In the genomic region with DNA sequence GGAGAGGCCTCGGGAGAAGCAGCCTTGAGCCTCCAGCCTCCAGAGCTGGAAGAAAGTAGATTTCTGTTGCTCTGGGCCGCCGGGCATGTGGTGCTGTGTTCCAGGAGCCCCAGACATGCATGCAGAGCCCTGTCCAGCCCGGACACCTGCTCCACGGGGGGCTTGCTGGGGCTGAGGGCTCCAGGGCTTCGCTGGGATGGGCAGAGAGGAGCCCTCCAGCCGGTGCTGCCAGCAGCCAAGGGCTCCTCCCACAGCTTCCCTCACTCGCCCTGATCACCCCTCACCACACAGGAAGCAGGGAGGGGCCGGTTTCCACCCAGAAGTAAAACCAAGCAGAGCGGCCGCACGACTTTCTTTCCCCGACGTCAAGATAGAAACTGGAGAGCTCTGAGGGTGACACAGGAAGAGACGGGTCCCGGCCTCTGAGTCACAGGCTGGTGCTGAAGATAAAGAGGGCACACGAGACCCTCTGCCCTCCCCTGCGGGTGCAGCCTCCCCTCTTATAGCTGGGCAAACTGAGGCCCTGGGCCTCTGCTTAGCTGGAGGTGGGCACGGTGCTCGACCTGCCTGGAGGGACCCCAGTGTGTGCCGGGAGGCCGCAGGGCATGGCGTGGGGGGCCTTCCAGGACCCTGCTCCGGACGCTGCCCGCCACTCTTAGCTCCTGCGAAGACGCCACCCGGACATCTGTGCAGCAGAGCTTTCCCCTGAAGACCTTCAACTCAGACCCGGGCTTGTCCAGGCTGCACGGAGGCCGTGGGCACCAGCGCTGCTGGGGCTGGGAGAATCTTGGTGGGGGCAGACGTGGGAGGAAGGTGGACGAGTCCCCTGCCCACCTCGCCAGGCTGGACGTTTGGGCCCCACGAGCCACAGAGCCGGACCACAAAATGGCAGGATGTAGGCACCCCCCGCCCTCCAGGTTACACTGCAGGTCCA, we compare ENCODE assay signal across 8 cellular contexts. TPM values are rescaled to one million over a fixed set of nuclear protein-coding genes. Genes with fewer than 3 reads are reported as not detected.
DNase-seq lines count a peak whose midpoint lies in the region; ATAC-seq and TF ChIP-seq lines count a peak whose summit lies in the region.

No MANE protein-coding gene starts in this region.

- peak overlapping the region; percentile 88 to 91 for H3K4me3 Mint-ChIP-seq in stimulated activated naive CD8-positive, alpha-beta T cell treated with anti-CD3 and anti-CD28 coated beads, Interleukin-15, amount 100 ng/mL, for 72 hours

- H3K9me3 Mint-ChIP-seq in stimulated activated naive CD8-positive, alpha-beta T cell treated with anti-CD3 and anti-CD28 coated beads, Interleukin-15, amount 100 ng/mL, for 72 hours = no peaks in the 10 kb centered on the region

- no peaks in the 10 kb centered on the region for H3K27me3 Mint-ChIP-seq in stimulated activated naive CD8-positive, alpha-beta T cell treated with anti-CD3 and anti-CD28 coated beads, Interleukin-15, amount 100 ng/mL, for 72 hours

- no peak for TF ChIP-seq RAD21 in Ishikawa (IDR thresholded peaks at IDR 0.05; ENCODE audit: low read depth)

- TF ChIP-seq CTCF in coronary artery (IDR thresholded peaks at IDR 0.05) = no peak

- peak overlapping the region; percentile 35 for H3K4me3 ChIP-seq in coronary artery

- peak overlapping the region in 1 of 2 donors; percentile 74 for H3K27ac ChIP-seq in coronary artery

- H3K27ac Mint-ChIP-seq in stimulated activated naive CD8-positive, alpha-beta T cell treated with anti-CD3 and anti-CD28 coated beads, Interleukin-15, amount 100 ng/mL, for 72 hours = peak overlapping the region; percentile 95 to 97

- peak; percentile 52 for DNase-seq in EL
- DNase-seq in coronary artery (ENCODE audit: low spot score) = no peak
- peak; percentile 30 for DNase-seq in myocyte (ENCODE audit: low read depth)
- DNase-seq in stimulated activated naive CD8-positive, alpha-beta T cell treated with anti-CD3 and anti-CD28 coated beads, Interleukin-15, amount 100 ng/mL, for 72 hours = peak; percentile 90 to 95
- no peak for DNase-seq in NCI-H526 treated with DMSO at 0.1 percent for 48 hours (lab: John Stamatoyannopoulos, UW)

- peaks cover 86% of the 10 kb centered on the region for H3K4me1 Mint-ChIP-seq in stimulated activated naive CD8-positive, alpha-beta T cell treated with anti-CD3 and anti-CD28 coated beads, Interleukin-15, amount 100 ng/mL, for 72 hours

- peak; percentile 70 for ATAC-seq in GM21423 (IDR thresholded peaks at IDR 0.05; ENCODE audit: unreplicated experiment)
- peak; percentile 90 to 92 for ATAC-seq in activated CD4-positive, CD25-positive, alpha-beta regulatory T cell treated with anti-CD3 and anti-CD28 coated beads, Interleukin-2, amount 50 U/mL, for 24 hours
- peak; percentile 84 for ATAC-seq in stimulated activated naive CD8-positive, alpha-beta T cell treated with anti-CD3 and anti-CD28 coated beads, Interleukin-15, amount 100 ng/mL, for 72 hours

- TF ChIP-seq EP300 in Ishikawa (IDR thresholded peaks at IDR 0.05; ENCODE audit: borderline replicate concordance) = no peak

TF ChIP-seq in Ishikawa, 13 proteins besides CTCF, POLR2A, EP300 and RAD21:
- TF ChIP-seq, protein P1, sequence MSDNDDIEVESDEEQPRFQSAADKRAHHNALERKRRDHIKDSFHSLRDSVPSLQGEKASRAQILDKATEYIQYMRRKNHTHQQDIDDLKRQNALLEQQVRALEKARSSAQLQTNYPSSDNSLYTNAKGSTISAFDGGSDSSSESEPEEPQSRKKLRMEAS (IDR thresholded peaks at IDR 0.05) = no peak
- TF ChIP-seq ZBTB7A (IDR thresholded peaks at IDR 0.05; ENCODE audit: low read depth) = peak; percentile 44; the same call in 1 of the 2 replicates
- TF ChIP-seq, protein P2, sequence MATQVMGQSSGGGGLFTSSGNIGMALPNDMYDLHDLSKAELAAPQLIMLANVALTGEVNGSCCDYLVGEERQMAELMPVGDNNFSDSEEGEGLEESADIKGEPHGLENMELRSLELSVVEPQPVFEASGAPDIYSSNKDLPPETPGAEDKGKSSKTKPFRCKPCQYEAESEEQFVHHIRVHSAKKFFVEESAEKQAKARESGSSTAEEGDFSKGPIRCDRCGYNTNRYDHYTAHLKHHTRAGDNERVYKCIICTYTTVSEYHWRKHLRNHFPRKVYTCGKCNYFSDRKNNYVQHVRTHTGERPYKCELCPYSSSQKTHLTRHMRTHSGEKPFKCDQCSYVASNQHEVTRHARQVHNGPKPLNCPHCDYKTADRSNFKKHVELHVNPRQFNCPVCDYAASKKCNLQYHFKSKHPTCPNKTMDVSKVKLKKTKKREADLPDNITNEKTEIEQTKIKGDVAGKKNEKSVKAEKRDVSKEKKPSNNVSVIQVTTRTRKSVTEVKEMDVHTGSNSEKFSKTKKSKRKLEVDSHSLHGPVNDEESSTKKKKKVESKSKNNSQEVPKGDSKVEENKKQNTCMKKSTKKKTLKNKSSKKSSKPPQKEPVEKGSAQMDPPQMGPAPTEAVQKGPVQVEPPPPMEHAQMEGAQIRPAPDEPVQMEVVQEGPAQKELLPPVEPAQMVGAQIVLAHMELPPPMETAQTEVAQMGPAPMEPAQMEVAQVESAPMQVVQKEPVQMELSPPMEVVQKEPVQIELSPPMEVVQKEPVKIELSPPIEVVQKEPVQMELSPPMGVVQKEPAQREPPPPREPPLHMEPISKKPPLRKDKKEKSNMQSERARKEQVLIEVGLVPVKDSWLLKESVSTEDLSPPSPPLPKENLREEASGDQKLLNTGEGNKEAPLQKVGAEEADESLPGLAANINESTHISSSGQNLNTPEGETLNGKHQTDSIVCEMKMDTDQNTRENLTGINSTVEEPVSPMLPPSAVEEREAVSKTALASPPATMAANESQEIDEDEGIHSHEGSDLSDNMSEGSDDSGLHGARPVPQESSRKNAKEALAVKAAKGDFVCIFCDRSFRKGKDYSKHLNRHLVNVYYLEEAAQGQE (IDR thresholded peaks at IDR 0.05; ENCODE audit: low read depth) = no peak
TF ChIP-seq in Ishikawa: peak in this region for 1.

RNA-seq across cellular contexts. Expression of a gene that starts 31.1 kb away (rescaled TPM):
- total RNA-seq in myocyte = 0.56 and 1.6 TPM in 2 replicates
- 0.28 TPM for polyA plus RNA-seq in myocyte (2012)

RNA-seq across cellular contexts. Expression of a gene that starts 47.0 kb away (rescaled TPM):
- total RNA-seq in myocyte = 47.6 and 57.2 TPM in 2 replicates
- 48.5 TPM for polyA plus RNA-seq in myocyte (2012)

RNA-seq across cellular contexts. Expression of a gene that starts 52.0 kb away (rescaled TPM):
- 11.5 and 14.8 TPM in 2 replicates for total RNA-seq in myocyte
- polyA plus RNA-seq in myocyte (2012) = 8.1 TPM

RNA-seq across cellular contexts. Expression of a gene that starts 59.6 kb away (rescaled TPM):
- not detected in 2 replicates for total RNA-seq in myocyte
- 0.11 TPM for polyA plus RNA-seq in myocyte (2012)

Comparison
In these comparisons a context has a peak if more than half of its experiments do, and no peak if none do; other contexts are left out.
1. DNase-seq: peak in EL (single experiment), myocyte (single experiment) and stimulated activated naive CD8-positive, alpha-beta T cell treated with anti-CD3 and anti-CD28 coated beads, Interleukin-15, amount 100 ng/mL, for 72 hours (2 of 2); none in coronary artery (single experiment) and NCI-H526 treated with DMSO at 0.1 percent for 48 hours (single experiment).
2. Peak in every context shown above with its lines, with median percentiles within 50 percentile points of each other: ATAC-seq.